8 cellular contexts compared by ENCODE assay signal in the genomic region with DNA sequence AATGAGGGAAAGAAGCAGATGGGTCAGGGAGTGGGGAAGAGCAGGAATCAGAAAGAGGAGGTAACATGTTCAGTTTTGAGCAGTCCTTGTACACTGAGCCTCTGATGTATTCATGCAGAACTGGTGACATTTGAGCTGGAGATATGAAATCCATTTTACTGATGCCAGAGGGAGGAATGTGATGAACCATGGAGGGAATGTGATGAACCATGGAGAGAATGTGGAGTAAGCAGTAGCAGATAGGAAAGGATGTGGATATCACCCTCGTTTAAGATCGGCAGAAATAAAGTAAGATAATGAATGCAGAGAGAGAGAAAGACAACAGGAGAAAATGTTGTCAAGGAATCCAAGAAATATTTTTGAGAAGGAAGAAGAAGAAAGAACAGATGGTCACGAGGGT.
"Had no signal": no experiment of that assay in that cellular context is flagged by ENCODE, and none has a peak within 500 bp of the region (broad histone marks: within the 10 kb centered on the region; RNA-seq: fewer than 3 reads in every experiment).

No MANE protein-coding gene starts in this region.

- H3K27ac ChIP-seq: GM23248 had no signal

- H3K36me3 ChIP-seq: HAP-1 had no signal

- H3K4me3 ChIP-seq: GM23248, HAP-1, K562 had no signal

- ATAC-seq: HCT116, K562 had no signal

- H3K9me3 ChIP-seq: HAP-1 had no signal

- DNase-seq: GM23248, GOT3, H7, HFFc6, KG1 had no signal

- H2AFZ ChIP-seq: GM23248 had no signal

- H3K9ac ChIP-seq: GM23248 had no signal

- H3K4me1 ChIP-seq: HAP-1 had no signal
